28 cellular contexts compared by ENCODE assay signal in the genomic region with DNA sequence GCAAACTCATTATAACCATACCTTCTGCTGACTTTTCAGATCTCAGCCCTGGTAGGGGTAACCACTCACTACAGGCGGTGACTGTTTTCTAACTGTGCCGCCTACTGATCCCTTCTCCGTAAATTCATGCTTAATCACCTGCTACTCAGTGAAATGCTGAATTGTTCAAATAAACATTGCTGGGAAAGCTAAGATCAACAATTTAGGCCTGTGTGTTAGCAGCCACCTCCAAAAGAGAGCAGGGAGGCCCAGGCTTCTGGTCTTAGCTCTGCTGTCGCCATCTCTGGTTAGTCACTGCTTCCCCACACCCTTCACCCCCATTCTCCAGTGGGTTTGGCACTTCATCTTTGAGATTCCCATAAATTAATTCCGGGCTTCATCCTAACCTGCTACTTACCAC. TPM values are rescaled to one million over a fixed set of nuclear protein-coding genes. Genes with fewer than 3 reads are reported as not detected.
DNase-seq lines count a peak whose midpoint lies in the region; ATAC-seq and TF ChIP-seq lines count a peak whose summit lies in the region.
"Had no signal": no experiment of that assay in that cellular context is flagged by ENCODE, and none has a peak within 500 bp of the region (broad histone marks: within the 10 kb centered on the region; RNA-seq: fewer than 3 reads in every experiment).

No MANE protein-coding gene starts in this region.

- H3K4me1 Mint-ChIP-seq in activated T-helper 2 cell treated with anti-CD3 and anti-CD28 coated beads, Interferon-gamma antibody, Interleukin-2, Interleukin-4, amounts not matched to agents 10 μg/mL and 5 μg/mL and 100 μg/mL, durations not matched to agents 14 hours and 24 hours and 36 hours (ENCODE audit: low read depth), result peaks cover 3% of the 10 kb centered on the region
- H3K4me1 Mint-ChIP-seq: stimulated activated naive CD8-positive, alpha-beta T cell treated with anti-CD3 and anti-CD28 coated beads, Interleukin-15, amount 100 ng/mL, for 72 hours had no signal

- peaks cover 5 to 52% of the 10 kb centered on the region in 2 donors for H3K4me1 ChIP-seq in thoracic aorta (ENCODE audit: control insufficient read depth in 1 of 2, low read depth in 2 of 2)
- H3K4me1 ChIP-seq: body of pancreas had no signal

- peak; percentile 9 for DNase-seq in NCI-H2029 (lab: John Stamatoyannopoulos, UW)
- DNase-seq in NCI-H2029 treated with DMSO at 0.1 percent for 48 hours (lab: John Stamatoyannopoulos, UW), result no peak
- DNase-seq in NCI-H774 (lab: John Stamatoyannopoulos, UW), result peak; percentile 63
- DNase-seq in fibroblast of the aortic adventitia (ENCODE audit: low read depth), result peak; percentile 52
- DNase-seq in thoracic aorta (ENCODE audit: low spot score), result no peak
- DNase-seq in activated T-helper 2 cell treated with anti-CD3 and anti-CD28 coated beads, Interferon-gamma antibody, Interleukin-2, Interleukin-4, amounts not matched to agents 10 μg/mL and 5 μg/mL and 100 μg/mL, durations not matched to agents 14 hours and 24 hours and 36 hours (ENCODE audit: low spot score), result no peak
- DNase-seq in NCI-H345 (lab: John Stamatoyannopoulos, UW), result no peak
- DNase-seq: 8988T; activated CD4-positive, CD25-positive, alpha-beta regulatory T cell treated with anti-CD3 and anti-CD28 coated beads, Interleukin-2, amount 50 U/mL, for 72 hours; activated CD8-positive, alpha-beta memory T cell treated with anti-CD3 and anti-CD28 coated beads for 24 hours; BE2C; COR-L47; EL; endodermal cell; heart right ventricle; HFFc6; mucosa of descending colon; NCI-H1436 treated with DMSO at 0.1 percent for 48 hours; NCI-H2227 treated with DMSO at 0.1 percent for 48 hours; stimulated activated CD4-positive, alpha-beta T cell treated with anti-CD3 and anti-CD28 coated beads, Interleukin-4, amount 100 ng/mL, for 24 hours; stimulated activated naive CD8-positive, alpha-beta T cell treated with anti-CD3 and anti-CD28 coated beads, Interleukin-15, amount 100 ng/mL, for 72 hours had no signal

- no peaks in the 10 kb centered on the region for H3K27me3 Mint-ChIP-seq in activated T-helper 2 cell treated with anti-CD3 and anti-CD28 coated beads, Interferon-gamma antibody, Interleukin-2, Interleukin-4, amounts not matched to agents 10 μg/mL and 5 μg/mL and 100 μg/mL, durations not matched to agents 14 hours and 24 hours and 36 hours (ENCODE audit: low read depth)
- H3K27me3 Mint-ChIP-seq: activated naive CD8-positive, alpha-beta T cell; stimulated activated naive CD8-positive, alpha-beta T cell treated with anti-CD3 and anti-CD28 coated beads, Interleukin-15, amount 100 ng/mL, for 72 hours had no signal

- ATAC-seq in thoracic aorta (ENCODE audit: insufficient number of reproducible peaks, low FRiP score, low read depth) (no peak), HG02610 (IDR thresholded peaks at IDR 0.05; ENCODE audit: unreplicated experiment) (no peak)
- ATAC-seq: body of pancreas; heart right ventricle; mucosa of descending colon; stimulated activated naive CD8-positive, alpha-beta T cell treated with anti-CD3 and anti-CD28 coated beads, Interleukin-15, amount 100 ng/mL, for 72 hours had no signal

- TF ChIP-seq CTCF in fibroblast of the aortic adventitia (IDR thresholded peaks at IDR 0.05; ENCODE audit: insufficient read depth, low read length) (no peak), thoracic aorta (IDR thresholded peaks at IDR 0.05) (no peak)

- H3K9me3 ChIP-seq in thoracic aorta, result no peaks in the 10 kb centered on the region
- H3K9me3 ChIP-seq: BE2C, body of pancreas, heart right ventricle, mucosa of descending colon, upper lobe of left lung had no signal

- no peaks in the 10 kb centered on the region for H3K36me3 Mint-ChIP-seq in activated T-helper 2 cell treated with anti-CD3 and anti-CD28 coated beads, Interferon-gamma antibody, Interleukin-2, Interleukin-4, amounts not matched to agents 10 μg/mL and 5 μg/mL and 100 μg/mL, durations not matched to agents 14 hours and 24 hours and 36 hours (ENCODE audit: low read depth)

- no peak overlapping the region for H3K4me3 Mint-ChIP-seq in activated T-helper 2 cell treated with anti-CD3 and anti-CD28 coated beads, Interferon-gamma antibody, Interleukin-2, Interleukin-4, amounts not matched to agents 10 μg/mL and 5 μg/mL and 100 μg/mL, durations not matched to agents 14 hours and 24 hours and 36 hours (ENCODE audit: low read depth)
- H3K4me3 Mint-ChIP-seq: activated naive CD8-positive, alpha-beta T cell; endodermal cell; HFFc6; stimulated activated naive CD8-positive, alpha-beta T cell treated with anti-CD3 and anti-CD28 coated beads, Interleukin-15, amount 100 ng/mL, for 72 hours had no signal

- no peak overlapping the region for H3K27ac Mint-ChIP-seq in activated T-helper 2 cell treated with anti-CD3 and anti-CD28 coated beads, Interferon-gamma antibody, Interleukin-2, Interleukin-4, amounts not matched to agents 10 μg/mL and 5 μg/mL and 100 μg/mL, durations not matched to agents 14 hours and 24 hours and 36 hours
- H3K27ac Mint-ChIP-seq: activated naive CD8-positive, alpha-beta T cell; endodermal cell; HFFc6; stimulated activated naive CD8-positive, alpha-beta T cell treated with anti-CD3 and anti-CD28 coated beads, Interleukin-15, amount 100 ng/mL, for 72 hours had no signal

- no peaks in the 10 kb centered on the region for H3K36me3 ChIP-seq in thoracic aorta
- H3K36me3 ChIP-seq: BE2C, heart right ventricle, upper lobe of left lung had no signal

- peak overlapping the region; percentile 64 to 67 for H3K27ac ChIP-seq in thoracic aorta
- H3K27ac ChIP-seq: body of pancreas, heart right ventricle, RWPE1 had no signal

- intact Hi-C loops in activated T-helper 2 cell treated with anti-CD3 and anti-CD28 coated beads, Interferon-gamma antibody, Interleukin-2, Interleukin-4, amounts not matched to agents 10 μg/mL and 5 μg/mL and 100 μg/mL, durations not matched to agents 14 hours and 24 hours and 36 hours (cut with micrococcal nuclease), result no loop called here

- H3K9me3 Mint-ChIP-seq in activated T-helper 2 cell treated with anti-CD3 and anti-CD28 coated beads, Interferon-gamma antibody, Interleukin-2, Interleukin-4, amounts not matched to agents 10 μg/mL and 5 μg/mL and 100 μg/mL, durations not matched to agents 14 hours and 24 hours and 36 hours, result no peaks in the 10 kb centered on the region
- H3K9me3 Mint-ChIP-seq: endodermal cell; HFFc6; stimulated activated naive CD8-positive, alpha-beta T cell treated with anti-CD3 and anti-CD28 coated beads, Interleukin-15, amount 100 ng/mL, for 72 hours had no signal

- H3K4me3 ChIP-seq in fibroblast of the aortic adventitia (ENCODE audit: low read depth, low read length) (no peak overlapping the region), thoracic aorta (no peak overlapping the region)
- H3K4me3 ChIP-seq: body of pancreas, heart right ventricle, mucosa of descending colon, smooth muscle cell, upper lobe of left lung had no signal

- no peaks in the 10 kb centered on the region for H3K27me3 ChIP-seq in thoracic aorta (replicated peaks; ENCODE audit: insufficient read depth)
- H3K27me3 ChIP-seq: BE2C, body of pancreas, heart right ventricle, upper lobe of left lung had no signal

RNA-seq across cellular contexts. Expression of a gene that starts 21.8 kb away (rescaled TPM):
- total RNA-seq in fibroblast of the aortic adventitia (ENCODE audit: low replicate concordance) (not detected in 2 replicates), thoracic aorta (not detected)
- not detected in 2 replicates for total RNA-seq in activated T-helper 2 cell treated with anti-CD3 and anti-CD28 coated beads, Interferon-gamma antibody, Interleukin-2, Interleukin-4, amounts not matched to agents 10 μg/mL and 5 μg/mL and 100 μg/mL, durations not matched to agents 14 hours and 24 hours and 36 hours
- total RNA-seq: body of pancreas, endodermal cell, heart right ventricle, HFFc6, liver, mucosa of descending colon, smooth muscle cell, upper lobe of left lung had no signal

RNA-seq across cellular contexts. Expression of a gene that starts 50.7 kb away (rescaled TPM):
- total RNA-seq in fibroblast of the aortic adventitia (ENCODE audit: low replicate concordance) (34.5 and 40.5 TPM in 2 replicates), thoracic aorta (10 to 100 TPM; 25.7 to 40.8 TPM)
- total RNA-seq in activated T-helper 2 cell treated with anti-CD3 and anti-CD28 coated beads, Interferon-gamma antibody, Interleukin-2, Interleukin-4, amounts not matched to agents 10 μg/mL and 5 μg/mL and 100 μg/mL, durations not matched to agents 14 hours and 24 hours and 36 hours, result 12.4 and 15.2 TPM in 2 replicates

Comparison
In these comparisons a context has a peak if more than half of its experiments do, and no peak if none do; other contexts are left out.
1. DNase-seq: peak in NCI-H2029 (single experiment), NCI-H774 (single experiment) and fibroblast of the aortic adventitia (single experiment); none in NCI-H2029 treated with DMSO at 0.1 percent for 48 hours (single experiment), thoracic aorta (single experiment), activated T-helper 2 cell treated with anti-CD3 and anti-CD28 coated beads, Interferon-gamma antibody, Interleukin-2, Interleukin-4, amounts not matched to agents 10 μg/mL and 5 μg/mL and 100 μg/mL, durations not matched to agents 14 hours and 24 hours and 36 hours (single experiment) and NCI-H345 (single experiment).